In the genomic region with DNA sequence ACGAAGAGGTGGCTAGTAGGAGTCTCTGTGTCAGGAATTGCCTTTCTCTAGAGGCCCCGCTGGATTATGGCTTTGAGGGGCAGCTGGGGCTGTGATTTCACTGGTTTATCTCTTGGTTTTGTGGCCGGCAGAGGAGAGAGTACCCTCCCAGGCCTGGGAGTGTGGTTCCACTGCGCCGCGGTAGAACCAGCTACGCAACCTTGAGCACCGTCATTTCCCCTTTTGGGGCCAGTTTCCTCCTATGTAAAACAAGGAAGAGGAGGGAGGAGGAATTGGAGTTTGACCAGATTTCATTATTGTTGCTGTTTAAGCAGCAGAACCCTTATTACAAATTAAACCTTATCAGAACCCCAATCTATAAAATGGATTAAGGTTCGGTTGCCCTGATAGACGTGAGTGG, we compare ENCODE assay signal across 17 cellular contexts. TPM values are rescaled to one million over a fixed set of nuclear protein-coding genes. Genes with fewer than 3 reads are reported as not detected.
DNase-seq lines count a peak whose midpoint lies in the region; ATAC-seq and TF ChIP-seq lines count a peak whose summit lies in the region.
"Had no signal": no experiment of that assay in that cellular context is flagged by ENCODE, and none has a peak within 500 bp of the region (broad histone marks: within the 10 kb centered on the region; RNA-seq: fewer than 3 reads in every experiment).

No MANE protein-coding gene starts in this region.

- peaks cover 36 to 54% (median 47%) of the 10 kb centered on the region in 3 donors for H3K27me3 Mint-ChIP-seq in CD14-positive monocyte (ENCODE audit: low read depth in 3 of 3)

- H3K36me3 ChIP-seq in HUES48 (ENCODE audit: control insufficient read depth, insufficient read depth, low read length) (no peaks in the 10 kb centered on the region), ectodermal cell (ENCODE audit: control insufficient read depth, insufficient read depth, low read length) (no peaks in the 10 kb centered on the region), Karpas-422 (ENCODE audit: insufficient read depth, low read length) (no peaks in the 10 kb centered on the region)

- peak overlapping the region in 1 of 2 donors; percentile 68 for H3K4me3 Mint-ChIP-seq in CD14-positive monocyte

- H4K20me1 ChIP-seq in Karpas-422 (ENCODE audit: insufficient read depth, low read depth, low read length) = no peaks in the 10 kb centered on the region

- H3K9me3 Mint-ChIP-seq in CD14-positive monocyte = peaks cover 9 to 50% (median 32%) of the 10 kb centered on the region in 7 donors

- H3K9ac ChIP-seq in HUES48 (ENCODE audit: low read depth, low read length) = no peak overlapping the region
- no peak overlapping the region for H3K9ac ChIP-seq in Karpas-422 (ENCODE audit: low read length)
- H3K9ac ChIP-seq: SK-N-SH had no signal

- H3K9me3 ChIP-seq in HUES48 (ENCODE audit: control insufficient read depth, insufficient read depth, low read length) (no peaks in the 10 kb centered on the region), ectodermal cell (ENCODE audit: control insufficient read depth, low read length) (no peaks in the 10 kb centered on the region), Karpas-422 (ENCODE audit: low read length) (peaks cover 5% of the 10 kb centered on the region; the same call in 1 of the 2 replicates)
- H3K9me3 ChIP-seq: SK-N-SH had no signal

- intact Hi-C loops in CD14-positive monocyte (cut with micrococcal nuclease) = no loop called here

- TF ChIP-seq POLR2A in NB4 (IDR thresholded peaks at IDR 0.05; ENCODE audit: extremely low read depth, insufficient read length) = no peak

- H3K4me3 ChIP-seq in HUES48 (ENCODE audit: low read depth, low read length) (0 out of 2 replicates have a peak overlapping the region, but pooled peaks have one; percentile 21), NB4 (ENCODE audit: low read depth, low read length) (no peak overlapping the region), ectodermal cell (ENCODE audit: insufficient read depth, low read depth, low read length) (no peak overlapping the region), Karpas-422 (ENCODE audit: low read length) (no peak overlapping the region)

- H3K4me1 ChIP-seq in HUES48 (ENCODE audit: control insufficient read depth, insufficient read depth, low read length) (peaks cover 29% of the 10 kb centered on the region), ectodermal cell (ENCODE audit: control insufficient read depth, insufficient read depth, low read length) (peaks cover 6% of the 10 kb centered on the region), Karpas-422 (ENCODE audit: low read length) (no peaks in the 10 kb centered on the region)

- no peak for ATAC-seq in GM19328 (IDR thresholded peaks at IDR 0.05; ENCODE audit: unreplicated experiment)

- no peak overlapping the region for H2AFZ ChIP-seq in Karpas-422 (ENCODE audit: low read length)

- no peak overlapping the region for H3K27ac ChIP-seq in HUES48 (ENCODE audit: low read depth, low read length)
- H3K27ac ChIP-seq in ectodermal cell (ENCODE audit: insufficient read depth, low read depth, low read length, poor library complexity, severe bottlenecking) = peak overlapping the region; percentile 8
- H3K27ac ChIP-seq in Karpas-422 (ENCODE audit: low read length) = no peak overlapping the region
- H3K27ac ChIP-seq: C4-2B had no signal

- DNase-seq in NB4 (ENCODE audit: low read depth) (peak; percentile 14), retina (peak; percentile 18), CD14-positive monocyte (ENCODE audit: low spot score) (no peak), Karpas-422 (no peak)
- no peak for DNase-seq in central memory CD4-positive, alpha-beta T cell
- DNase-seq: DMS 273 treated with DMSO at 0.1 percent for 48 hours, IMR-90, NCI-H2081 treated with DMSO at 0.1 percent for 48 hours, NCI-H510A treated with DMSO at 0.1 percent for 48 hours, SHP77, SK-N-SH had no signal

- WGBS in ectodermal cell, 2 experiments = 12 to 34% methylated on average over 8 to 10 of the region's 10 CpGs

- no peaks in the 10 kb centered on the region for H3K79me2 ChIP-seq in Karpas-422 (ENCODE audit: low read length)

- H3K9me2 ChIP-seq in Karpas-422 (replicated peaks; ENCODE audit: insufficient read depth, low read length) = no peaks in the 10 kb centered on the region
- H3K9me2 ChIP-seq: SK-N-SH had no signal

- TF ChIP-seq CTCF in NB4 (IDR thresholded peaks at IDR 0.05; ENCODE audit: low read depth, low read length) = no peak
- no peak for TF ChIP-seq CTCF in CD14-positive monocyte (IDR thresholded peaks at IDR 0.05)

- peaks cover 8% of the 10 kb centered on the region for H3K4me1 Mint-ChIP-seq in CD14-positive monocyte

- H3K27me3 ChIP-seq in HUES48 (ENCODE audit: control insufficient read depth, insufficient read depth, low read length) = peaks cover 73% of the 10 kb centered on the region
- peaks cover 44% of the 10 kb centered on the region for H3K27me3 ChIP-seq in ectodermal cell (ENCODE audit: control insufficient read depth, insufficient read depth, low read length, poor library complexity, severe bottlenecking)
- H3K27me3 ChIP-seq in Karpas-422 (ENCODE audit: low read length) = no peaks in the 10 kb centered on the region

- H3K27ac Mint-ChIP-seq in CD14-positive monocyte = no peak overlapping the region

- peaks cover 0 to 4% of the 10 kb centered on the region in 2 donors for H3K36me3 Mint-ChIP-seq in CD14-positive monocyte

- no peak overlapping the region for H3K4me2 ChIP-seq in Karpas-422 (ENCODE audit: low read depth, low read length, poor library complexity, severe bottlenecking)
- H3K4me2 ChIP-seq: SK-N-SH had no signal

RNA-seq across cellular contexts. Expression of a gene that starts 4.4 kb away (rescaled TPM):
- polyA plus RNA-seq in ectodermal cell (2013, experiment 1 of 4) = 20.5 TPM
- polyA plus RNA-seq in ectodermal cell (2013, experiment 2 of 4) = 21.8 TPM
- 34.2 TPM for polyA plus RNA-seq in ectodermal cell (2013, experiment 3 of 4)
- polyA plus RNA-seq in ectodermal cell (2013, experiment 4 of 4) = 36.2 TPM
- polyA plus RNA-seq in CD14-positive monocyte = not detected
- not detected in 2 replicates for total RNA-seq in Karpas-422 (2014; rRNA removed; shearing (Covaris generic); ENCODE audit: low replicate concordance)
- total RNA-seq: IMR-90; LHCN-M2; T-helper 1 cell treated with Interleukin-12 subunit alpha and Interleukin-12 subunit beta and Interleukin-4 antibody, amounts not matched to agents 30 ng/mL and 1 ng/mL, for 36 hours had no signal
- polyA plus RNA-seq: SK-N-SH had no signal

Comparison
In these comparisons a context has a peak if more than half of its experiments do, and no peak if none do; other contexts are left out.
1. DNase-seq: peak in NB4 (single experiment) and retina (single experiment); none in CD14-positive monocyte (single experiment), Karpas-422 (single experiment) and central memory CD4-positive, alpha-beta T cell (single experiment).